In genomic region chr3:127804141-127804540, GRCh38 we compare ENCODE assay signal across 29 cellular contexts. TPM values are rescaled to one million over a fixed set of nuclear protein-coding genes. Genes with fewer than 3 reads are reported as not detected.
DNase-seq lines count a peak whose midpoint lies in the region; FAIRE-seq and TF ChIP-seq lines count a peak whose summit lies in the region.
"Had no signal": no experiment of that assay in that cellular context is flagged by ENCODE, and none has a peak within 500 bp of the region (broad histone marks: within the 10 kb centered on the region; RNA-seq: fewer than 3 reads in every experiment).

No MANE protein-coding gene starts in this region.

- no peaks in the 10 kb centered on the region for H3K27me3 ChIP-seq in breast epithelium
- no peaks in the 10 kb centered on the region for H3K27me3 ChIP-seq in brain microvascular endothelial cell (replicated peaks)
- H3K27me3 ChIP-seq: sigmoid colon, SJCRH30 had no signal

- no peaks in the 10 kb centered on the region for H3K9me3 ChIP-seq in breast epithelium
- H3K9me3 ChIP-seq: sigmoid colon, SJCRH30, thoracic aorta had no signal

- H3K27ac ChIP-seq in breast epithelium (no peak overlapping the region), cingulate gyrus (ENCODE audit: low read depth, low read length) (peak overlapping the region; percentile 79), brain microvascular endothelial cell (no peak overlapping the region)
- H3K27ac ChIP-seq: SJCRH30, thoracic aorta had no signal

- H3K36me3 ChIP-seq in breast epithelium = no peaks in the 10 kb centered on the region
- peaks cover 3% of the 10 kb centered on the region for H3K36me3 ChIP-seq in brain microvascular endothelial cell (replicated peaks)

- H3K27ac Mint-ChIP-seq in MCF 10A (ENCODE audit: low read depth, unreplicated experiment) = no peak overlapping the region
- H3K27ac Mint-ChIP-seq: activated CD4-positive, alpha-beta memory T cell treated with anti-CD3 and anti-CD28 coated beads for 36 hours; activated naive CD8-positive, alpha-beta T cell; CD8-positive, alpha-beta T cell; progenitor cell of endocrine pancreas had no signal

- TSS peak; percentile 52 for BruUV-seq in MCF 10A (replicated peaks; lab: Mats Ljungman, UMichigan)

- TF ChIP-seq POLR2A in breast epithelium (IDR thresholded peaks at IDR 0.05) = no peak

- peaks cover 33% of the 10 kb centered on the region for H3K4me1 Mint-ChIP-seq in MCF 10A (ENCODE audit: insufficient read depth, unreplicated experiment)

- no peak for DNase-seq in MCF 10A (ENCODE audit: unreplicated experiment)
- DNase-seq in breast epithelium (ENCODE audit: low spot score in 2 of 2) = no peak
- DNase-seq in mesenteric fat pad (ENCODE audit: low spot score) = peak; percentile 79
- peak; percentile 31 for DNase-seq in urothelium cell line (ENCODE audit: low spot score)
- DNase-seq in NCI-H2171 treated with DMSO at 0.1 percent for 48 hours (lab: John Stamatoyannopoulos, UW) = no peak
- DNase-seq in SK-N-DZ (ENCODE audit: low spot score) = no peak
- no peak for DNase-seq in brain microvascular endothelial cell
- DNase-seq: activated CD4-positive, alpha-beta memory T cell treated with anti-CD3 and anti-CD28 coated beads for 36 hours; activated CD8-positive, alpha-beta memory T cell treated with anti-CD3 and anti-CD28 coated beads, Interleukin-2, amount 50 U/mL, for 48 hours; AML-193; aorta; CD8-positive, alpha-beta T cell; central memory CD4-positive, alpha-beta T cell; DMS 273 treated with DMSO at 0.1 percent for 48 hours; GOT3; NCI-H1092; NCI-H187; NCI-H524; NK-92 treated with Interleukin-12 subunit alpha and Interleukin-12 subunit beta, amount 100 ng/mL, for 24 hours; sigmoid colon; SJCRH30; stimulated activated naive CD4-positive, alpha-beta T cell; T-helper 1 cell had no signal

- in situ Hi-C loops in brain microvascular endothelial cell (cut with HindIII; ENCODE audit: low pct_ligation_motif_present, low sequenced_read_pairs) = no loop called here

- H3K36me3 Mint-ChIP-seq in MCF 10A (ENCODE audit: insufficient read depth, unreplicated experiment) = peaks cover under 1% of the 10 kb centered on the region
- H3K36me3 Mint-ChIP-seq: activated CD4-positive, alpha-beta memory T cell treated with anti-CD3 and anti-CD28 coated beads for 36 hours; CD8-positive, alpha-beta T cell had no signal

- no peaks in the 10 kb centered on the region for H3K9me3 Mint-ChIP-seq in MCF 10A (ENCODE audit: unreplicated experiment)
- H3K9me3 Mint-ChIP-seq: activated CD4-positive, alpha-beta memory T cell treated with anti-CD3 and anti-CD28 coated beads for 36 hours; CD8-positive, alpha-beta T cell had no signal

- no peaks in the 10 kb centered on the region for H3K27me3 Mint-ChIP-seq in MCF 10A (ENCODE audit: insufficient read depth, unreplicated experiment)
- H3K27me3 Mint-ChIP-seq: activated CD4-positive, alpha-beta memory T cell treated with anti-CD3 and anti-CD28 coated beads for 36 hours had no signal

- intact Hi-C loops in MCF 10A (cut with micrococcal nuclease) = loop anchor here (5.0 kb wide), 1 partner anchor 37 kb away; no protein-coding TSS in a partner anchor
- intact Hi-C loops in breast epithelium (cut with DNase I; ENCODE audit: low total_unique reads) = no loop called here

- H3K4me3 ChIP-seq in breast epithelium = no peak overlapping the region
- no peak overlapping the region for H3K4me3 ChIP-seq in brain microvascular endothelial cell (ENCODE audit: low read depth, low read length)
- H3K4me3 ChIP-seq: lung, sigmoid colon, SJCRH30, thoracic aorta had no signal

- CTCF ChIA-PET in MCF 10A (lab: Yijun Ruan, JAX) = interaction anchor here (0.6 to 1.0 kb wide), 2 partner anchors 9 to 107 kb away, joined by 4 read pairs; no protein-coding TSS in a partner anchor

- POLR2A ChIA-PET in MCF 10A (lab: Yijun Ruan, JAX) = interaction anchor here (1.0 to 1.2 kb wide), 2 partner anchors 13 to 36 kb away, joined by 3 to 8 read pairs; no protein-coding TSS in a partner anchor

- H3K4me3 Mint-ChIP-seq in MCF 10A (ENCODE audit: unreplicated experiment) = no peak overlapping the region
- H3K4me3 Mint-ChIP-seq: activated CD4-positive, alpha-beta memory T cell treated with anti-CD3 and anti-CD28 coated beads for 36 hours; activated naive CD8-positive, alpha-beta T cell; CD8-positive, alpha-beta T cell; neural crest cell had no signal

- H3K4me1 ChIP-seq in breast epithelium = no peaks in the 10 kb centered on the region
- H3K4me1 ChIP-seq: SJCRH30 had no signal

- no peak for TF ChIP-seq CTCF in MCF 10A (IDR thresholded peaks at IDR 0.05; ENCODE audit: unreplicated experiment)
- no peak for TF ChIP-seq CTCF in breast epithelium (IDR thresholded peaks at IDR 0.05)
- TF ChIP-seq CTCF in brain microvascular endothelial cell (IDR thresholded peaks at IDR 0.05; ENCODE audit: low read depth, low read length, missing control alignments) = no peak

- FAIRE-seq in urothelium cell line (lab: Jason Lieb, UNC) = no peak

RNA-seq across cellular contexts. Expression of gene MGLL, which starts 18.2 kb away (rescaled TPM):
- total RNA-seq in MCF 10A (2022) = 12.6 and 25.3 TPM in 2 replicates
- 10 to 100 TPM; 25.8 to 79.5 (median 30.2) TPM for total RNA-seq in breast epithelium
- 301 TPM for total RNA-seq in mesenteric fat pad
- polyA plus RNA-seq in SK-N-DZ (2014; cell fraction: cytosol; rRNA removed) = not detected in 2 replicates
- not detected in 2 replicates for polyA plus RNA-seq in SK-N-DZ (2014; cell fraction: nucleus; rRNA removed)

Comparison
In these comparisons a context has a peak if more than half of its experiments do, and no peak if none do; other contexts are left out.
1. DNase-seq: peak in mesenteric fat pad (single experiment) and urothelium cell line (single experiment); none in MCF 10A (single experiment), breast epithelium (0 of 2), NCI-H2171 treated with DMSO at 0.1 percent for 48 hours (single experiment), SK-N-DZ (single experiment) and brain microvascular endothelial cell (single experiment).